In genomic region chr10:24009736-24010135, GRCh38 we compare ENCODE assay signal across 28 cellular contexts.
"Had no signal": no experiment of that assay in that cellular context is flagged by ENCODE, and none has a peak within 500 bp of the region (broad histone marks: within the 10 kb centered on the region; RNA-seq: fewer than 3 reads in every experiment).

No MANE protein-coding gene starts in this region.

- H3K4me1 Mint-ChIP-seq: activated CD4-positive, alpha-beta memory T cell treated with anti-CD3 and anti-CD28 coated beads, Interleukin-2, amount 10 ng/mL, durations not matched to agents 7 days and 5 days; activated CD4-positive, alpha-beta T cell treated with anti-CD3 and anti-CD28 coated beads for 36 hours; activated naive CD8-positive, alpha-beta T cell treated with anti-CD3 and anti-CD28 coated beads, Interleukin-2, amount 10 ng/mL, durations not matched to agents 7 days and 5 days had no signal

- H3K4me3 ChIP-seq: adrenal gland, K562, Peyer's patch, SJCRH30 had no signal

- H3K36me3 ChIP-seq: adrenal gland, Peyer's patch, SJCRH30, WERI-Rb-1 had no signal

- H3K9me3 Mint-ChIP-seq: activated CD4-positive, alpha-beta memory T cell treated with anti-CD3 and anti-CD28 coated beads, Interleukin-2, amount 10 ng/mL, durations not matched to agents 7 days and 5 days; activated naive CD8-positive, alpha-beta T cell treated with anti-CD3 and anti-CD28 coated beads, Interleukin-2, amount 10 ng/mL, durations not matched to agents 7 days and 5 days; activated T-helper 2 cell treated with anti-CD3 and anti-CD28 coated beads, Interferon-gamma antibody, Interleukin-2, Interleukin-4, amounts not matched to agents 10 μg/mL and 5 μg/mL and 100 μg/mL, durations not matched to agents 14 hours and 24 hours and 36 hours; T-helper 2 cell treated with Interferon-gamma antibody and Interleukin-4, amounts not matched to agents 5 μg/mL and 100 μg/mL, for 36 hours had no signal

- H3K27ac Mint-ChIP-seq: activated CD4-positive, alpha-beta memory T cell treated with anti-CD3 and anti-CD28 coated beads, Interleukin-2, amount 10 ng/mL, durations not matched to agents 7 days and 5 days; activated CD4-positive, alpha-beta T cell treated with anti-CD3 and anti-CD28 coated beads for 36 hours; activated naive CD8-positive, alpha-beta T cell treated with anti-CD3 and anti-CD28 coated beads, Interleukin-2, amount 10 ng/mL, durations not matched to agents 7 days and 5 days; activated T-helper 2 cell treated with anti-CD3 and anti-CD28 coated beads, Interferon-gamma antibody, Interleukin-2, Interleukin-4, amounts not matched to agents 10 μg/mL and 5 μg/mL and 100 μg/mL, durations not matched to agents 14 hours and 24 hours and 36 hours; T-helper 2 cell treated with Interferon-gamma antibody and Interleukin-4, amounts not matched to agents 5 μg/mL and 100 μg/mL, for 36 hours had no signal

- H3K4me3 Mint-ChIP-seq: activated CD4-positive, alpha-beta memory T cell treated with anti-CD3 and anti-CD28 coated beads, Interleukin-2, amount 10 ng/mL, durations not matched to agents 7 days and 5 days; activated CD4-positive, alpha-beta T cell treated with anti-CD3 and anti-CD28 coated beads for 36 hours; activated naive CD8-positive, alpha-beta T cell treated with anti-CD3 and anti-CD28 coated beads, Interleukin-2, amount 10 ng/mL, durations not matched to agents 7 days and 5 days; brain; T-helper 2 cell treated with Interferon-gamma antibody and Interleukin-4, amounts not matched to agents 5 μg/mL and 100 μg/mL, for 36 hours had no signal

- H3K9ac ChIP-seq: SK-N-SH had no signal

- H3K27me3 Mint-ChIP-seq: activated CD4-positive, alpha-beta memory T cell treated with anti-CD3 and anti-CD28 coated beads, Interleukin-2, amount 10 ng/mL, durations not matched to agents 7 days and 5 days; activated naive CD8-positive, alpha-beta T cell treated with anti-CD3 and anti-CD28 coated beads, Interleukin-2, amount 10 ng/mL, durations not matched to agents 7 days and 5 days had no signal

- H3K27ac ChIP-seq: adrenal gland, Peyer's patch, RWPE1, SJCRH30, WERI-Rb-1 had no signal

- H3K9me3 ChIP-seq: adrenal gland, Peyer's patch, SJCRH30, SK-N-SH had no signal

- H3K9me2 ChIP-seq: SK-N-SH had no signal

- H3K36me3 Mint-ChIP-seq: activated naive CD8-positive, alpha-beta T cell treated with anti-CD3 and anti-CD28 coated beads, Interleukin-2, amount 10 ng/mL, durations not matched to agents 7 days and 5 days; brain had no signal

- DNase-seq: activated CD4-positive, alpha-beta memory T cell treated with anti-CD3 and anti-CD28 coated beads, Interleukin-2, amount 10 ng/mL, durations not matched to agents 7 days and 5 days; activated CD4-positive, alpha-beta T cell treated with anti-CD3 and anti-CD28 coated beads for 36 hours; activated CD4-positive, alpha-beta T cell treated with anti-CD3 and anti-CD28 coated beads, Interleukin-2, amount 50 U/mL, for 1 hour; activated gamma-delta T cell treated with Interleukin-2 at 50 U/mL for 16 hours; activated naive CD4-positive, alpha-beta T cell treated with anti-CD3 and anti-CD28 coated beads, Interleukin-2, amount 50 U/mL, for 16 hours; activated naive CD8-positive, alpha-beta T cell treated with anti-CD3 and anti-CD28 coated beads, Interleukin-2, amount 10 ng/mL, durations not matched to agents 7 days and 5 days; activated T-cell treated with anti-CD3 and anti-CD28 coated beads for 4 hours; activated T-cell treated with anti-CD3 and anti-CD28 coated beads, Interleukin-2, amount 50 U/mL, for 48 hours; adrenal gland; aorta; Karpas-422; MM.1S; NCI-H1105; NCI-H1436 treated with DMSO at 0.1 percent for 48 hours; NCI-H187; NCI-H2081; NCI-H446; NCI-H524; Peyer's patch; Right ventricle myocardium superior; SJCRH30; SK-N-SH; WERI-Rb-1 had no signal

- H3K4me1 ChIP-seq: Peyer's patch had no signal

- H3K4me2 ChIP-seq: SK-N-SH had no signal

- H3K27me3 ChIP-seq: adrenal gland, Peyer's patch, SJCRH30 had no signal
